ENCODE assay signal across 1 cellular context in the genomic region with DNA sequence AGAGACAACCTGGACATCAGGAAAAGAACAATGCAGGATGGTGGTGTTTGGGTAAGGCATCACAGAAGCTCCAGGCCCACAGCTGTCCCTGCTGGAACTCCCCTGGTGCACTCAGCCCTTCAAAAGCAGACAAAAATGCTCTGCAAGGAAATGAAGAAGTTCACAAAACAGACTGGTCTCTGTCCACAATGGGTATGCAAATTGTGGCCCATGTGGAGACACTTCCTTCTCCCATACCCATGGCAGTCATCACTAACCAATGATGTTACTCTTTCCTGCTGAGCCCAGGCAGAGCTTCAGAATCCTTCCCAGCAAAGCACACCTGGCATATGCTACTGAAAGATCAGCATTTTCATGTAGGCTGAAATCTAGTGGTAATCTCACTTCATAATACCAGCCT.
TF ChIP-seq lines count a peak whose summit lies in the region.

No MANE protein-coding gene starts in this region.

TF ChIP-seq in IMR-90, 13 proteins besides CTCF, POLR2A, EP300 and RAD21:
- no peak for TF ChIP-seq SMC3 (IDR thresholded peaks at IDR 0.05; ENCODE audit: low read depth, low read length)
- TF ChIP-seq, protein P1, sequence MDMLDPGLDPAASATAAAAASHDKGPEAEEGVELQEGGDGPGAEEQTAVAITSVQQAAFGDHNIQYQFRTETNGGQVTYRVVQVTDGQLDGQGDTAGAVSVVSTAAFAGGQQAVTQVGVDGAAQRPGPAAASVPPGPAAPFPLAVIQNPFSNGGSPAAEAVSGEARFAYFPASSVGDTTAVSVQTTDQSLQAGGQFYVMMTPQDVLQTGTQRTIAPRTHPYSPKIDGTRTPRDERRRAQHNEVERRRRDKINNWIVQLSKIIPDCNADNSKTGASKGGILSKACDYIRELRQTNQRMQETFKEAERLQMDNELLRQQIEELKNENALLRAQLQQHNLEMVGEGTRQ (IDR thresholded peaks at IDR 0.05; ENCODE audit: low read depth, low read length): no peak
- no peak for TF ChIP-seq MXI1 (IDR thresholded peaks at IDR 0.05; ENCODE audit: borderline replicate concordance, low read depth, low read length)
- TF ChIP-seq, protein P2, sequence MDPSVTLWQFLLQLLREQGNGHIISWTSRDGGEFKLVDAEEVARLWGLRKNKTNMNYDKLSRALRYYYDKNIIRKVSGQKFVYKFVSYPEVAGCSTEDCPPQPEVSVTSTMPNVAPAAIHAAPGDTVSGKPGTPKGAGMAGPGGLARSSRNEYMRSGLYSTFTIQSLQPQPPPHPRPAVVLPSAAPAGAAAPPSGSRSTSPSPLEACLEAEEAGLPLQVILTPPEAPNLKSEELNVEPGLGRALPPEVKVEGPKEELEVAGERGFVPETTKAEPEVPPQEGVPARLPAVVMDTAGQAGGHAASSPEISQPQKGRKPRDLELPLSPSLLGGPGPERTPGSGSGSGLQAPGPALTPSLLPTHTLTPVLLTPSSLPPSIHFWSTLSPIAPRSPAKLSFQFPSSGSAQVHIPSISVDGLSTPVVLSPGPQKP (IDR thresholded peaks at IDR 0.05; ENCODE audit: borderline replicate concordance, low read depth, low read length): no peak
- TF ChIP-seq NFE2L2 (IDR thresholded peaks at IDR 0.05; ENCODE audit: low read depth, low read length): no peak
- TF ChIP-seq CEBPB (IDR thresholded peaks at IDR 0.05; ENCODE audit: low read depth, low read length): no peak
- TF ChIP-seq CHD1 (IDR thresholded peaks at IDR 0.05; ENCODE audit: low read depth, low read length): no peak
- no peak for TF ChIP-seq RCOR1 (IDR thresholded peaks at IDR 0.05; ENCODE audit: insufficient replicate concordance, low read length)
- no peak for TF ChIP-seq FOS (IDR thresholded peaks at IDR 0.05; ENCODE audit: low read depth, low read length)
- TF ChIP-seq MAZ (IDR thresholded peaks at IDR 0.05; ENCODE audit: borderline replicate concordance, low read depth, low read length): no peak
- no peak for TF ChIP-seq RFX5 (IDR thresholded peaks at IDR 0.05; ENCODE audit: low read depth, low read length)
- no peak for TF ChIP-seq BHLHE40 (IDR thresholded peaks at IDR 0.05; ENCODE audit: low read depth, low read length)
